Comparison of ENCODE assay signal across 8 cellular contexts in genomic region chr19:58519355-58520256, GRCh38. TPM values are rescaled to one million over a fixed set of nuclear protein-coding genes. Genes with fewer than 3 reads are reported as not detected.
DNase-seq lines count a peak whose midpoint lies in the region; ATAC-seq lines count a peak whose summit lies in the region.

Gene ZBTB45 (minus strand): TSS chr19:58519810. CDS start chr19:58517673, 2,137 bp downstream.

- peaks cover 24% of the 10 kb centered on the region for H3K4me1 ChIP-seq in HUES48 (ENCODE audit: control insufficient read depth, insufficient read depth, low read length)
- H3K4me1 ChIP-seq in NT2/D1 (ENCODE audit: insufficient read depth, insufficient read length) = peaks cover 15% of the 10 kb centered on the region
- H3K4me1 ChIP-seq in mesodermal cell (ENCODE audit: control insufficient read depth, insufficient read depth, low read length, poor library complexity, severe bottlenecking) = peaks cover 12% of the 10 kb centered on the region

- in situ Hi-C loops in endometrial microvascular endothelial cells (cut with HindIII; ENCODE audit: inconsistent ontology term, low pct_unique_long_range_greater_than_20kb, low sequenced_read_pairs) = no loop called here

- H3K27ac ChIP-seq in HUES48 (ENCODE audit: low read depth, low read length) (peak within 1 kb of the TSS; percentile 99), mesodermal cell (ENCODE audit: low read depth, low read length, severe bottlenecking) (peak within 1 kb of the TSS; percentile 97)

- H3K9me3 ChIP-seq in HUES48 (ENCODE audit: control insufficient read depth, insufficient read depth, low read length) = no peaks in the 10 kb centered on the region
- H3K9me3 ChIP-seq in NT2/D1 (ENCODE audit: insufficient read depth, low read length) = no peaks in the 10 kb centered on the region
- no peaks in the 10 kb centered on the region for H3K9me3 ChIP-seq in mesodermal cell (ENCODE audit: control insufficient read depth, low read length)

- no peaks in the 10 kb centered on the region for H3K27me3 ChIP-seq in HUES48 (ENCODE audit: control insufficient read depth, insufficient read depth, low read length)
- H3K27me3 ChIP-seq in NT2/D1 (ENCODE audit: insufficient read depth, insufficient read length) = no peaks in the 10 kb centered on the region

- H3K36me3 ChIP-seq in HUES48 (ENCODE audit: control insufficient read depth, insufficient read depth, low read length) (peaks cover 3% of the 10 kb centered on the region; the same call in 1 of the 2 replicates), NT2/D1 (ENCODE audit: insufficient read depth, insufficient read length, low read length) (peaks cover 14% of the 10 kb centered on the region), mesodermal cell (ENCODE audit: control insufficient read depth, insufficient read depth, low read length) (peaks cover 29% of the 10 kb centered on the region)

- ATAC-seq in GM21390 (IDR thresholded peaks at IDR 0.05; ENCODE audit: unreplicated experiment) = peak; percentile 68

- WGBS in mesodermal cell (ENCODE audit: insufficient coverage in 2 of 2), 2 experiments = 0% methylated on average over 72 to 86 of the region's 87 CpGs

- H3K4me3 ChIP-seq in HUES48 (ENCODE audit: low read depth, low read length) (peak within 1 kb of the TSS; percentile 71), NT2/D1 (ENCODE audit: insufficient read length, low read depth) (peak within 1 kb of the TSS; percentile 59), mesodermal cell (ENCODE audit: extremely low read depth, insufficient read depth, low read length, poor library complexity, severe bottlenecking) (peak within 1 kb of the TSS; percentile 93)

- DNase-seq in D341Med (ENCODE audit: low spot score) = peak; percentile 89
- peak; percentile 52 for DNase-seq in NT2/D1 (ENCODE audit: low read depth, low spot score)
- DNase-seq in activated CD8-positive, alpha-beta memory T cell treated with anti-CD3 and anti-CD28 coated beads, Interleukin-2, amount 50 U/mL, for 1 hour (ENCODE audit: extremely low read depth) = peak; percentile 72
- peak; percentile 72 to 76 for DNase-seq in stimulated activated CD8-positive, alpha-beta memory T cell treated with anti-CD3 and anti-CD28 coated beads, Interleukin-15, amount 100 ng/mL, for 4 hours (ENCODE audit: low read depth in 2 of 2)

- peak within 1 kb of the TSS; percentile 94 for H3K9ac ChIP-seq in HUES48 (ENCODE audit: low read depth, low read length)
- H3K9ac ChIP-seq in NT2/D1 (ENCODE audit: insufficient read length, low read depth) = peak within 1 kb of the TSS; percentile 80

RNA-seq across cellular contexts. Expression of gene ZBTB45, which starts in this region (rescaled TPM):
- total RNA-seq in endometrial microvascular endothelial cells (ENCODE audit: inconsistent ontology term) = 10.3 TPM
- polyA plus RNA-seq in mesodermal cell (2013, experiment 1 of 2) = 18.0 TPM
- polyA plus RNA-seq in mesodermal cell (2013, experiment 2 of 2) = 13.4 TPM

Comparison
In these comparisons a context has a peak if more than half of its experiments do, and no peak if none do; other contexts are left out.
1. Peak in every context shown above with its lines: DNase-seq, ATAC-seq, H3K4me3 ChIP-seq and H3K27ac ChIP-seq.